ENCODE assay signal across 1 cellular context in the genomic region with DNA sequence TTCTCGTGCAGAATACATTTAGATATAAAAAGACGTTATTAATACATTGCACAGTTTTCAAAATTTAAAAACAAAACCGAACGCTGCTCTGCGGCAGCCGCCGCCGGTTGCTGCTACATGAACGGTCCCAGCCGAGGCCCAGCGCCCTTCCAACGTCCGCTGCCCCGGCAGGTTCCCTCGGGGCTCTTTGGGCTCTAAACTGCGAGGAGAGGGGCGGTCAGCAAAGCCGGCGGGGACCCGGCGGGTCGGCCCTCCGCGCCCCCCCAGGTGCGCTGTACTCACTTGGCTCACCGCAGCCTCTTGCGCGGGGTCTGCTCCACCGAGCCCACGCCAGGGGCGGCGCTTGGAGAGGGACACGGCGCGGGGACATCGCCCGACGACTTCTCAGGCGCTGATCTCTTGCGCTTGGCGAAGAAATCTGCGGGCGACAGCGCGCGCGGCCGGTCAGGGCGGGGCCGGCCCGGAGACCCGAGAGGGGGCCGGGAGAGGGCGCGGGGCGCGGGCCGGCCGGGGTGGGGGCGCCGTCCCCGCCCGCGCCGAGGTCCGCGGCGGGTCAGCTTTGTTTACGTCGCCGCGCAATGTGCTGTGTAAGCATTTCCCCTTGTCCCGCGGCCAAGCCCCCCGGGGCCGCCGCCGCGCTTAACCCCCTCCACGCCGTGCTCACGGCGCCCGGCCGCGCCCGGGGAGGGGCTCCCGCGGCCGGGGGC.
TF ChIP-seq lines count a peak whose summit lies in the region.

No MANE protein-coding gene starts in this region.

TF ChIP-seq in K562, 482 proteins besides CTCF, POLR2A, EP300 and RAD21 (continued from another document and continues in another):
- TF ChIP-seq, protein P1, sequence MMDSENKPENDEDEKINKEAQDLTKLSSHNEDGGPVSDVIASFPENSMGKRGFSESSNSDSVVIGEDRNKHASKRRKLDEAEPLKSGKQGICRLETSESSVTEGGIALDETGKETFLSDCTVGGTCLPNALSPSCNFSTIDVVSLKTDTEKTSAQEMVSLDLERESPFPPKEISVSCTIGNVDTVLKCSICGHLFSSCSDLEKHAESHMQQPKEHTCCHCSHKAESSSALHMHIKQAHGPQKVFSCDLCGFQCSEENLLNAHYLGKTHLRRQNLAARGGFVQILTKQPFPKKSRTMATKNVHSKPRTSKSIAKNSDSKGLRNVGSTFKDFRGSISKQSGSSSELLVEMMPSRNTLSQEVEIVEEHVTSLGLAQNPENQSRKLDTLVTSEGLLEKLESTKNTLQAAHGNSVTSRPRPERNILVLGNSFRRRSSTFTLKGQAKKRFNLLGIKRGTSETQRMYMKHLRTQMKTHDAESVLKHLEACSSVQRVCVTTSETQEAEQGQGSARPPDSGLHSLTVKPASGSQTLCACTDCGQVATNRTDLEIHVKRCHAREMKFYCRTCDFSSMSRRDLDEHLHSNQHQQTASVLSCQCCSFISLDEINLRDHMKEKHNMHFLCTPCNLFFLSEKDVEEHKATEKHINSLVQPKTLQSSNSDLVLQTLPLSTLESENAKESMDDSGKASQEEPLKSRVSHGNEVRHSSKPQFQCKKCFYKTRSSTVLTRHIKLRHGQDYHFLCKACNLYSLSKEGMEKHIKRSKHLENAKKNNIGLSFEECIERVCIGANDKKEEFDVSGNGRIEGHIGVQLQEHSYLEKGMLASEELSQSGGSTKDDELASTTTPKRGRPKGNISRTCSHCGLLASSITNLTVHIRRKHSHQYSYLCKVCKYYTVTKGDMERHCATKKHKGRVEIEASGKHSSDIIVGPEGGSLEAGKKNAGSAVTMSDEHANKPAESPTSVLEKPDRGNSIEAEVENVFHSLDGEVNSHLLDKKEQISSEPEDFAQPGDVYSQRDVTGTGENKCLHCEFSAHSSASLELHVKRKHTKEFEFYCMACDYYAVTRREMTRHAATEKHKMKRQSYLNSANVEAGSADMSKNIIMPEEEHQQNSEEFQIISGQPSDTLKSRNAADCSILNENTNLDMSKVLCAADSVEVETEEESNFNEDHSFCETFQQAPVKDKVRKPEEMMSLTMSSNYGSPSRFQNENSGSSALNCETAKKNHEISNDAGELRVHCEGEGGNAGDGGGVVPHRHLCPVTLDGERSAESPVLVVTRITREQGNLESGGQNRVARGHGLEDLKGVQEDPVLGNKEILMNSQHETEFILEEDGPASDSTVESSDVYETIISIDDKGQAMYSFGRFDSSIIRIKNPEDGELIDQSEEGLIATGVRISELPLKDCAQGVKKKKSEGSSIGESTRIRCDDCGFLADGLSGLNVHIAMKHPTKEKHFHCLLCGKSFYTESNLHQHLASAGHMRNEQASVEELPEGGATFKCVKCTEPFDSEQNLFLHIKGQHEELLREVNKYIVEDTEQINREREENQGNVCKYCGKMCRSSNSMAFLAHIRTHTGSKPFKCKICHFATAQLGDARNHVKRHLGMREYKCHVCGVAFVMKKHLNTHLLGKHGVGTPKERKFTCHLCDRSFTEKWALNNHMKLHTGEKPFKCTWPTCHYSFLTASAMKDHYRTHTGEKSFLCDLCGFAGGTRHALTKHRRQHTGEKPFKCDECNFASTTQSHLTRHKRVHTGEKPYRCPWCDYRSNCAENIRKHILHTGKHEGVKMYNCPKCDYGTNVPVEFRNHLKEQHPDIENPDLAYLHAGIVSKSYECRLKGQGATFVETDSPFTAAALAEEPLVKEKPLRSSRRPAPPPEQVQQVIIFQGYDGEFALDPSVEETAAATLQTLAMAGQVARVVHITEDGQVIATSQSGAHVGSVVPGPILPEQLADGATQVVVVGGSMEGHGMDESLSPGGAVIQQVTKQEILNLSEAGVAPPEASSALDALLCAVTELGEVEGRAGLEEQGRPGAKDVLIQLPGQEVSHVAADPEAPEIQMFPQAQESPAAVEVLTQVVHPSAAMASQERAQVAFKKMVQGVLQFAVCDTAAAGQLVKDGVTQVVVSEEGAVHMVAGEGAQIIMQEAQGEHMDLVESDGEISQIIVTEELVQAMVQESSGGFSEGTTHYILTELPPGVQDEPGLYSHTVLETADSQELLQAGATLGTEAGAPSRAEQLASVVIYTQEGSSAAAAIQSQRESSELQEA (IDR thresholded peaks at IDR 0.05; ENCODE audit: low read depth) = no peak
- TF ChIP-seq ZNF197 (CRISPR knock-in tag; IDR thresholded peaks at IDR 0.05; ENCODE audit: low read depth) (no peak), ZNF12 (CRISPR knock-in tag; IDR thresholded peaks at IDR 0.05) (no peak), NFE2L1 (tag; IDR thresholded peaks at IDR 0.05; ENCODE audit: borderline replicate concordance, low read depth) (no peak), DIDO1 (tag; IDR thresholded peaks at IDR 0.05; ENCODE audit: low read depth) (no peak), SETDB1 (IDR thresholded peaks at IDR 0.05; ENCODE audit: low read length) (no peak), CBFA2T3 (IDR thresholded peaks at IDR 0.05) (no peak), JUNB (CRISPR knock-in tag; conservative IDR thresholded peaks at IDR 0.05) (no peak), HNRNPLL (IDR thresholded peaks at IDR 0.05; ENCODE audit: low read depth, low read length, poor library complexity, severe bottlenecking) (peak; percentile 19), KDM2B (CRISPR knock-in tag; IDR thresholded peaks at IDR 0.05) (0 out of 2 replicates have a peak, but pooled peaks have one; percentile 57), ZNF77 (CRISPR knock-in tag; IDR thresholded peaks at IDR 0.05) (no peak), TEAD2 (tag; IDR thresholded peaks at IDR 0.05) (no peak), ADNP (tag; IDR thresholded peaks at IDR 0.05) (no peak), MAFF (IDR thresholded peaks at IDR 0.05; ENCODE audit: low read length) (peak; percentile 24; the same call in 1 of the 2 replicates), RB1 (IDR thresholded peaks at IDR 0.05; ENCODE audit: low read depth) (no peak), ESRRB (CRISPR knock-in tag; IDR thresholded peaks at IDR 0.05; ENCODE audit: borderline replicate concordance) (no peak), TCF7 (IDR thresholded peaks at IDR 0.05; ENCODE audit: borderline replicate concordance) (no peak), POLR2G (IDR thresholded peaks at IDR 0.05; ENCODE audit: low read depth, low read length) (peak; percentile 24; the same call in 1 of the 2 replicates), HMG20A (CRISPR knock-in tag; conservative IDR thresholded peaks at IDR 0.05) (no peak), ZNF324 (CRISPR knock-in tag; IDR thresholded peaks at IDR 0.05) (no peak)
- TF ChIP-seq, protein P2, sequence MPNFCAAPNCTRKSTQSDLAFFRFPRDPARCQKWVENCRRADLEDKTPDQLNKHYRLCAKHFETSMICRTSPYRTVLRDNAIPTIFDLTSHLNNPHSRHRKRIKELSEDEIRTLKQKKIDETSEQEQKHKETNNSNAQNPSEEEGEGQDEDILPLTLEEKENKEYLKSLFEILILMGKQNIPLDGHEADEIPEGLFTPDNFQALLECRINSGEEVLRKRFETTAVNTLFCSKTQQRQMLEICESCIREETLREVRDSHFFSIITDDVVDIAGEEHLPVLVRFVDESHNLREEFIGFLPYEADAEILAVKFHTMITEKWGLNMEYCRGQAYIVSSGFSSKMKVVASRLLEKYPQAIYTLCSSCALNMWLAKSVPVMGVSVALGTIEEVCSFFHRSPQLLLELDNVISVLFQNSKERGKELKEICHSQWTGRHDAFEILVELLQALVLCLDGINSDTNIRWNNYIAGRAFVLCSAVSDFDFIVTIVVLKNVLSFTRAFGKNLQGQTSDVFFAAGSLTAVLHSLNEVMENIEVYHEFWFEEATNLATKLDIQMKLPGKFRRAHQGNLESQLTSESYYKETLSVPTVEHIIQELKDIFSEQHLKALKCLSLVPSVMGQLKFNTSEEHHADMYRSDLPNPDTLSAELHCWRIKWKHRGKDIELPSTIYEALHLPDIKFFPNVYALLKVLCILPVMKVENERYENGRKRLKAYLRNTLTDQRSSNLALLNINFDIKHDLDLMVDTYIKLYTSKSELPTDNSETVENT (CRISPR knock-in tag; IDR thresholded peaks at IDR 0.05) = no peak
- TF ChIP-seq, protein P3, sequence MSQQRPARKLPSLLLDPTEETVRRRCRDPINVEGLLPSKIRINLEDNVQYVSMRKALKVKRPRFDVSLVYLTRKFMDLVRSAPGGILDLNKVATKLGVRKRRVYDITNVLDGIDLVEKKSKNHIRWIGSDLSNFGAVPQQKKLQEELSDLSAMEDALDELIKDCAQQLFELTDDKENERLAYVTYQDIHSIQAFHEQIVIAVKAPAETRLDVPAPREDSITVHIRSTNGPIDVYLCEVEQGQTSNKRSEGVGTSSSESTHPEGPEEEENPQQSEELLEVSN (IDR thresholded peaks at IDR 0.05; ENCODE audit: borderline replicate concordance in 1 of 2, extremely low read depth in 1 of 2, insufficient read depth in 1 of 2, insufficient read length in 1 of 2, low read depth in 1 of 2, low read length in 1 of 2, poor library complexity in 1 of 2, severe bottlenecking in 1 of 2) = peak in 1 of 2 experiments; percentile 14
- TF ChIP-seq, protein P4, sequence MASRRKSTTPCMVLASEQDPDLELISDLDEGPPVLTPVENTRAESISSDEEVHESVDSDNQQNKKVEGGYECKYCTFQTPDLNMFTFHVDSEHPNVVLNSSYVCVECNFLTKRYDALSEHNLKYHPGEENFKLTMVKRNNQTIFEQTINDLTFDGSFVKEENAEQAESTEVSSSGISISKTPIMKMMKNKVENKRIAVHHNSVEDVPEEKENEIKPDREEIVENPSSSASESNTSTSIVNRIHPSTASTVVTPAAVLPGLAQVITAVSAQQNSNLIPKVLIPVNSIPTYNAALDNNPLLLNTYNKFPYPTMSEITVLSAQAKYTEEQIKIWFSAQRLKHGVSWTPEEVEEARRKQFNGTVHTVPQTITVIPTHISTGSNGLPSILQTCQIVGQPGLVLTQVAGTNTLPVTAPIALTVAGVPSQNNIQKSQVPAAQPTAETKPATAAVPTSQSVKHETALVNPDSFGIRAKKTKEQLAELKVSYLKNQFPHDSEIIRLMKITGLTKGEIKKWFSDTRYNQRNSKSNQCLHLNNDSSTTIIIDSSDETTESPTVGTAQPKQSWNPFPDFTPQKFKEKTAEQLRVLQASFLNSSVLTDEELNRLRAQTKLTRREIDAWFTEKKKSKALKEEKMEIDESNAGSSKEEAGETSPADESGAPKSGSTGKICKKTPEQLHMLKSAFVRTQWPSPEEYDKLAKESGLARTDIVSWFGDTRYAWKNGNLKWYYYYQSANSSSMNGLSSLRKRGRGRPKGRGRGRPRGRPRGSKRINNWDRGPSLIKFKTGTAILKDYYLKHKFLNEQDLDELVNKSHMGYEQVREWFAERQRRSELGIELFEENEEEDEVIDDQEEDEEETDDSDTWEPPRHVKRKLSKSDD (conservative IDR thresholded peaks at IDR 0.05; ENCODE audit: low read length) = no peak
- TF ChIP-seq, protein P5, sequence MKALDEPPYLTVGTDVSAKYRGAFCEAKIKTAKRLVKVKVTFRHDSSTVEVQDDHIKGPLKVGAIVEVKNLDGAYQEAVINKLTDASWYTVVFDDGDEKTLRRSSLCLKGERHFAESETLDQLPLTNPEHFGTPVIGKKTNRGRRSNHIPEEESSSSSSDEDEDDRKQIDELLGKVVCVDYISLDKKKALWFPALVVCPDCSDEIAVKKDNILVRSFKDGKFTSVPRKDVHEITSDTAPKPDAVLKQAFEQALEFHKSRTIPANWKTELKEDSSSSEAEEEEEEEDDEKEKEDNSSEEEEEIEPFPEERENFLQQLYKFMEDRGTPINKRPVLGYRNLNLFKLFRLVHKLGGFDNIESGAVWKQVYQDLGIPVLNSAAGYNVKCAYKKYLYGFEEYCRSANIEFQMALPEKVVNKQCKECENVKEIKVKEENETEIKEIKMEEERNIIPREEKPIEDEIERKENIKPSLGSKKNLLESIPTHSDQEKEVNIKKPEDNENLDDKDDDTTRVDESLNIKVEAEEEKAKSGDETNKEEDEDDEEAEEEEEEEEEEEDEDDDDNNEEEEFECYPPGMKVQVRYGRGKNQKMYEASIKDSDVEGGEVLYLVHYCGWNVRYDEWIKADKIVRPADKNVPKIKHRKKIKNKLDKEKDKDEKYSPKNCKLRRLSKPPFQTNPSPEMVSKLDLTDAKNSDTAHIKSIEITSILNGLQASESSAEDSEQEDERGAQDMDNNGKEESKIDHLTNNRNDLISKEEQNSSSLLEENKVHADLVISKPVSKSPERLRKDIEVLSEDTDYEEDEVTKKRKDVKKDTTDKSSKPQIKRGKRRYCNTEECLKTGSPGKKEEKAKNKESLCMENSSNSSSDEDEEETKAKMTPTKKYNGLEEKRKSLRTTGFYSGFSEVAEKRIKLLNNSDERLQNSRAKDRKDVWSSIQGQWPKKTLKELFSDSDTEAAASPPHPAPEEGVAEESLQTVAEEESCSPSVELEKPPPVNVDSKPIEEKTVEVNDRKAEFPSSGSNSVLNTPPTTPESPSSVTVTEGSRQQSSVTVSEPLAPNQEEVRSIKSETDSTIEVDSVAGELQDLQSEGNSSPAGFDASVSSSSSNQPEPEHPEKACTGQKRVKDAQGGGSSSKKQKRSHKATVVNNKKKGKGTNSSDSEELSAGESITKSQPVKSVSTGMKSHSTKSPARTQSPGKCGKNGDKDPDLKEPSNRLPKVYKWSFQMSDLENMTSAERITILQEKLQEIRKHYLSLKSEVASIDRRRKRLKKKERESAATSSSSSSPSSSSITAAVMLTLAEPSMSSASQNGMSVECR (CRISPR knock-in tag; IDR thresholded peaks at IDR 0.05) = no peak
- TF ChIP-seq, protein P6, sequence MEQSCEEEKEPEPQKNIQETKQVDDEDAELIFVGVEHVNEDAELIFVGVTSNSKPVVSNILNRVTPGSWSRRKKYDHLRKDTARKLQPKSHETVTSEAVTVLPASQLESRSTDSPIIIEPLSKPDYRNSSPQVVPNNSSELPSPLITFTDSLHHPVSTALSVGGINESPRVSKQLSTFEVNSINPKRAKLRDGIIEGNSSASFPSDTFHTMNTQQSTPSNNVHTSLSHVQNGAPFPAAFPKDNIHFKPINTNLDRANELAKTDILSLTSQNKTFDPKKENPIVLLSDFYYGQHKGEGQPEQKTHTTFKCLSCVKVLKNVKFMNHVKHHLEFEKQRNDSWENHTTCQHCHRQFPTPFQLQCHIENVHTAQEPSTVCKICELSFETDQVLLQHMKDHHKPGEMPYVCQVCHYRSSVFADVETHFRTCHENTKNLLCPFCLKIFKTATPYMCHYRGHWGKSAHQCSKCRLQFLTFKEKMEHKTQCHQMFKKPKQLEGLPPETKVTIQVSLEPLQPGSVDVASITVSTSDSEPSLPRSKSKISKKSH (CRISPR knock-in tag; IDR thresholded peaks at IDR 0.05) = no peak
- TF ChIP-seq, protein P7, sequence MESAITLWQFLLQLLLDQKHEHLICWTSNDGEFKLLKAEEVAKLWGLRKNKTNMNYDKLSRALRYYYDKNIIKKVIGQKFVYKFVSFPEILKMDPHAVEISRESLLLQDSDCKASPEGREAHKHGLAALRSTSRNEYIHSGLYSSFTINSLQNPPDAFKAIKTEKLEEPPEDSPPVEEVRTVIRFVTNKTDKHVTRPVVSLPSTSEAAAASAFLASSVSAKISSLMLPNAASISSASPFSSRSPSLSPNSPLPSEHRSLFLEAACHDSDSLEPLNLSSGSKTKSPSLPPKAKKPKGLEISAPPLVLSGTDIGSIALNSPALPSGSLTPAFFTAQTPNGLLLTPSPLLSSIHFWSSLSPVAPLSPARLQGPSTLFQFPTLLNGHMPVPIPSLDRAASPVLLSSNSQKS (CRISPR knock-in tag; IDR thresholded peaks at IDR 0.05) = no peak
- TF ChIP-seq, protein P8, sequence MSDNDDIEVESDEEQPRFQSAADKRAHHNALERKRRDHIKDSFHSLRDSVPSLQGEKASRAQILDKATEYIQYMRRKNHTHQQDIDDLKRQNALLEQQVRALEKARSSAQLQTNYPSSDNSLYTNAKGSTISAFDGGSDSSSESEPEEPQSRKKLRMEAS (CRISPR knock-in tag; IDR thresholded peaks at IDR 0.05) = no peak
- TF ChIP-seq, protein P9, sequence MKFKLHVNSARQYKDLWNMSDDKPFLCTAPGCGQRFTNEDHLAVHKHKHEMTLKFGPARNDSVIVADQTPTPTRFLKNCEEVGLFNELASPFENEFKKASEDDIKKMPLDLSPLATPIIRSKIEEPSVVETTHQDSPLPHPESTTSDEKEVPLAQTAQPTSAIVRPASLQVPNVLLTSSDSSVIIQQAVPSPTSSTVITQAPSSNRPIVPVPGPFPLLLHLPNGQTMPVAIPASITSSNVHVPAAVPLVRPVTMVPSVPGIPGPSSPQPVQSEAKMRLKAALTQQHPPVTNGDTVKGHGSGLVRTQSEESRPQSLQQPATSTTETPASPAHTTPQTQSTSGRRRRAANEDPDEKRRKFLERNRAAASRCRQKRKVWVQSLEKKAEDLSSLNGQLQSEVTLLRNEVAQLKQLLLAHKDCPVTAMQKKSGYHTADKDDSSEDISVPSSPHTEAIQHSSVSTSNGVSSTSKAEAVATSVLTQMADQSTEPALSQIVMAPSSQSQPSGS (CRISPR knock-in tag; IDR thresholded peaks at IDR 0.05) = no peak
